ENCODE assay signal across 1 cellular context in the genomic region with DNA sequence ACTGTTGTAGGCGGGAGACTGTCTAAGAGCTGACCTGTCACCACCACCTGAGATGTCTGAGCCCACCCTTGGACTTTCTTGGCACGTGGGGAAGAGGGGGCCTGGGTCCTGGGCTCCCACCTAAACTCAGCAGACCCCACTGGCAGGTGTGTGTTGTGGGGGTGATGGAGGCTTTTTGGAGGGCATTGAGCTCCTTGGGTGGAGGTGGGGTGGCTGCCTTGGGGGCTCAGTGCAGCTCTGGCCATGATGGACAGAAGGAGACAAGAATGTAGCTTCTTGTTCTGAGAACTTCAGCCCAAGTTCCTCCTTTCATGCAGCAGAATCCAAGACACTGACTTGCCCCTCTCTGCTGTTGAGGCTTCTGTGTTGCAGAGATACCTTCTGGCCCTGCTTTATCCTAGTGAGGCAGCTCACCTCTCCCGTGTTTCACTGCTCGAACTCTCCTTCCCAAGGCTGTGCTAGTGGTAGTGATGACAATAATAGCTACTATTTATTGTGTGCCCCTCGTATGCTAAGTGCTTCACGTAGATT.
TF ChIP-seq lines count a peak whose summit lies in the region.

No MANE protein-coding gene starts in this region.

TF ChIP-seq in IMR-90, 13 proteins besides CTCF, POLR2A, EP300 and RAD21:
- TF ChIP-seq RFX5 (IDR thresholded peaks at IDR 0.05; ENCODE audit: low read depth, low read length) (no peak), BHLHE40 (IDR thresholded peaks at IDR 0.05; ENCODE audit: low read depth, low read length) (no peak), MAZ (IDR thresholded peaks at IDR 0.05; ENCODE audit: borderline replicate concordance, low read depth, low read length) (no peak), CEBPB (IDR thresholded peaks at IDR 0.05; ENCODE audit: low read depth, low read length) (no peak), RCOR1 (IDR thresholded peaks at IDR 0.05; ENCODE audit: insufficient replicate concordance, low read length) (no peak), CHD1 (IDR thresholded peaks at IDR 0.05; ENCODE audit: low read depth, low read length) (no peak)
- TF ChIP-seq, protein P1, sequence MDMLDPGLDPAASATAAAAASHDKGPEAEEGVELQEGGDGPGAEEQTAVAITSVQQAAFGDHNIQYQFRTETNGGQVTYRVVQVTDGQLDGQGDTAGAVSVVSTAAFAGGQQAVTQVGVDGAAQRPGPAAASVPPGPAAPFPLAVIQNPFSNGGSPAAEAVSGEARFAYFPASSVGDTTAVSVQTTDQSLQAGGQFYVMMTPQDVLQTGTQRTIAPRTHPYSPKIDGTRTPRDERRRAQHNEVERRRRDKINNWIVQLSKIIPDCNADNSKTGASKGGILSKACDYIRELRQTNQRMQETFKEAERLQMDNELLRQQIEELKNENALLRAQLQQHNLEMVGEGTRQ (IDR thresholded peaks at IDR 0.05; ENCODE audit: low read depth, low read length): no peak
- TF ChIP-seq, protein P2, sequence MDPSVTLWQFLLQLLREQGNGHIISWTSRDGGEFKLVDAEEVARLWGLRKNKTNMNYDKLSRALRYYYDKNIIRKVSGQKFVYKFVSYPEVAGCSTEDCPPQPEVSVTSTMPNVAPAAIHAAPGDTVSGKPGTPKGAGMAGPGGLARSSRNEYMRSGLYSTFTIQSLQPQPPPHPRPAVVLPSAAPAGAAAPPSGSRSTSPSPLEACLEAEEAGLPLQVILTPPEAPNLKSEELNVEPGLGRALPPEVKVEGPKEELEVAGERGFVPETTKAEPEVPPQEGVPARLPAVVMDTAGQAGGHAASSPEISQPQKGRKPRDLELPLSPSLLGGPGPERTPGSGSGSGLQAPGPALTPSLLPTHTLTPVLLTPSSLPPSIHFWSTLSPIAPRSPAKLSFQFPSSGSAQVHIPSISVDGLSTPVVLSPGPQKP (IDR thresholded peaks at IDR 0.05; ENCODE audit: borderline replicate concordance, low read depth, low read length): no peak
